14 cellular contexts compared by ENCODE assay signal in the genomic region with DNA sequence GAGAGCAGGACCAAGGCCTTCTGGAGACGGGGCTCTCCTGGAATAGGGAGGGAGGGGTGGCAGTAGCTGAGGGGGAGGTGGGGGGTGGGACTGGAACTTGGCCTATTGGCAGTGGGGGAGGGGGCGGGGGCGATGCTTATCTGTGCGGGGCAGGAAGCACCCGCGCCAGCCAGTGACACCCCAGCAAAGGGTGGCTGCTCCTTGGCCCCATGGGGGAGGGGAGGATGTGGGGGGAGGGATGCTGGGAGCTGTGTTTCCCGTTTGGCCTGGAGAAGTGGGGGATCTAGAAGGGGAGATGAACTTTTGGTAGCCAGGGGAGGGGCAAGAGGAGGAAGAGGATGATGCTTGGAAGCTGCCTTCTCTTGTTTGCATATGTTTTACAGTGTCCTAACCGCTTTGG. TPM values are rescaled to one million over a fixed set of nuclear protein-coding genes. Genes with fewer than 3 reads are reported as not detected.
DNase-seq lines count a peak whose midpoint lies in the region; ATAC-seq lines count a peak whose summit lies in the region.
"Had no signal": no experiment of that assay in that cellular context is flagged by ENCODE, and none has a peak within 500 bp of the region (broad histone marks: within the 10 kb centered on the region; RNA-seq: fewer than 3 reads in every experiment).

No MANE protein-coding gene starts in this region.

- H3K4me3 Mint-ChIP-seq in activated naive CD8-positive, alpha-beta T cell = peak overlapping the region; percentile 49
- no peak overlapping the region for H3K4me3 Mint-ChIP-seq in activated naive CD8-positive, alpha-beta T cell treated with anti-CD3 and anti-CD28 coated beads for 36 hours
- H3K4me3 Mint-ChIP-seq in activated CD4-positive, alpha-beta memory T cell treated with anti-CD3 and anti-CD28 coated beads, Interleukin-2, amount 10 ng/mL, durations not matched to agents 7 days and 5 days = peak overlapping the region; percentile 77

- H3K4me3 ChIP-seq in thymus (ENCODE audit: low read length) = peak overlapping the region; percentile 11
- H3K4me3 ChIP-seq: dorsolateral prefrontal cortex, hepatocyte had no signal

- no peaks in the 10 kb centered on the region for H3K27me3 Mint-ChIP-seq in activated naive CD8-positive, alpha-beta T cell
- peaks cover 6% of the 10 kb centered on the region for H3K27me3 Mint-ChIP-seq in activated naive CD8-positive, alpha-beta T cell treated with anti-CD3 and anti-CD28 coated beads for 36 hours
- no peaks in the 10 kb centered on the region for H3K27me3 Mint-ChIP-seq in activated CD4-positive, alpha-beta memory T cell treated with anti-CD3 and anti-CD28 coated beads, Interleukin-2, amount 10 ng/mL, durations not matched to agents 7 days and 5 days

- WGBS in thymus = 28% methylated on average over 8 of the region's 8 CpGs

- H3K9me3 Mint-ChIP-seq in activated naive CD8-positive, alpha-beta T cell (ENCODE audit: low read depth) = no peaks in the 10 kb centered on the region
- no peaks in the 10 kb centered on the region for H3K9me3 Mint-ChIP-seq in activated naive CD8-positive, alpha-beta T cell treated with anti-CD3 and anti-CD28 coated beads for 36 hours
- H3K9me3 Mint-ChIP-seq in activated CD4-positive, alpha-beta memory T cell treated with anti-CD3 and anti-CD28 coated beads, Interleukin-2, amount 10 ng/mL, durations not matched to agents 7 days and 5 days = no peaks in the 10 kb centered on the region

- H3K36me3 ChIP-seq in thymus (ENCODE audit: control insufficient read depth, insufficient read depth) = peaks cover 6% of the 10 kb centered on the region

- H3K27me3 ChIP-seq in thymus (ENCODE audit: control insufficient read depth, insufficient read depth) = peaks cover 13% of the 10 kb centered on the region
- H3K27me3 ChIP-seq: dorsolateral prefrontal cortex, hepatocyte had no signal

- peaks cover 6% of the 10 kb centered on the region for H3K9me3 ChIP-seq in thymus (ENCODE audit: control insufficient read depth)

- H3K27ac Mint-ChIP-seq in activated naive CD8-positive, alpha-beta T cell = no peak overlapping the region
- H3K27ac Mint-ChIP-seq in activated naive CD8-positive, alpha-beta T cell treated with anti-CD3 and anti-CD28 coated beads for 36 hours = no peak overlapping the region
- peak overlapping the region; percentile 89 for H3K27ac Mint-ChIP-seq in activated CD4-positive, alpha-beta memory T cell treated with anti-CD3 and anti-CD28 coated beads, Interleukin-2, amount 10 ng/mL, durations not matched to agents 7 days and 5 days

- POLR2A ChIA-PET in activated CD4-positive, alpha-beta memory T cell treated with anti-CD3 and anti-CD28 coated beads, Interleukin-2, amount 10 ng/mL, durations not matched to agents 7 days and 5 days (lab: Charles Lee) = interaction anchor here (1.0 to 14.7 kb wide), 7 partner anchors 9 to 159 kb away, joined by 3 to 203 read pairs (median 5); a partner anchor contains a TSS

- peaks cover 53% of the 10 kb centered on the region for H3K4me1 ChIP-seq in thymus (ENCODE audit: control insufficient read depth, insufficient read depth, low read length)

- no peaks in the 10 kb centered on the region for H3K36me3 Mint-ChIP-seq in activated naive CD8-positive, alpha-beta T cell
- peaks cover 4% of the 10 kb centered on the region for H3K36me3 Mint-ChIP-seq in activated naive CD8-positive, alpha-beta T cell treated with anti-CD3 and anti-CD28 coated beads for 36 hours
- H3K36me3 Mint-ChIP-seq in activated CD4-positive, alpha-beta memory T cell treated with anti-CD3 and anti-CD28 coated beads, Interleukin-2, amount 10 ng/mL, durations not matched to agents 7 days and 5 days (ENCODE audit: low read depth) = peaks cover 67% of the 10 kb centered on the region

- no peak for DNase-seq in activated naive CD8-positive, alpha-beta T cell treated with anti-CD3 and anti-CD28 coated beads for 36 hours
- peak; percentile 55 for DNase-seq in activated CD4-positive, alpha-beta memory T cell treated with anti-CD3 and anti-CD28 coated beads, Interleukin-2, amount 10 ng/mL, durations not matched to agents 7 days and 5 days
- DNase-seq in left colon (peak; percentile 49 to 51), NCI-H1105 (lab: John Stamatoyannopoulos, UW) (no peak), NCI-H1436 treated with DMSO at 0.1 percent for 48 hours (lab: John Stamatoyannopoulos, UW) (no peak), C1 segment of cervical spinal cord (lab: John Stamatoyannopoulos, UW) (no peak)
- DNase-seq: dorsolateral prefrontal cortex; stimulated activated naive CD8-positive, alpha-beta T cell treated with anti-CD3 and anti-CD28 coated beads, Interleukin-15, Interleukin-2, amounts not matched to agents 100 U/mL and 50 U/mL, for 24 hours had no signal

- H3K4me1 Mint-ChIP-seq in activated naive CD8-positive, alpha-beta T cell (ENCODE audit: low read depth) = peaks cover 69% of the 10 kb centered on the region
- peaks cover 62% of the 10 kb centered on the region for H3K4me1 Mint-ChIP-seq in activated naive CD8-positive, alpha-beta T cell treated with anti-CD3 and anti-CD28 coated beads for 36 hours
- H3K4me1 Mint-ChIP-seq in activated CD4-positive, alpha-beta memory T cell treated with anti-CD3 and anti-CD28 coated beads, Interleukin-2, amount 10 ng/mL, durations not matched to agents 7 days and 5 days = peaks cover 75% of the 10 kb centered on the region

- intact Hi-C loops in left colon (cut with DNase I, micrococcal nuclease) = loop anchor here in 1 of 2 donors (10.0 kb wide), 1 partner anchor 49 kb away; a partner anchor contains a TSS

- CTCF ChIA-PET in activated CD4-positive, alpha-beta memory T cell treated with anti-CD3 and anti-CD28 coated beads, Interleukin-2, amount 10 ng/mL, durations not matched to agents 7 days and 5 days (lab: Charles Lee) = interaction anchor here (0.8 to 8.1 kb wide), 9 partner anchors 9 to 454 kb away, joined by 3 to 139 read pairs (median 4); a partner anchor contains a TSS

- peak overlapping the region; percentile 83 for H3K27ac ChIP-seq in thymus (ENCODE audit: low read depth)
- H3K27ac ChIP-seq: hepatocyte had no signal

- no peak for ATAC-seq in left colon
- ATAC-seq: stimulated activated naive CD8-positive, alpha-beta T cell treated with anti-CD3 and anti-CD28 coated beads, Interleukin-15, Interleukin-2, amounts not matched to agents 100 U/mL and 50 U/mL, for 24 hours had no signal

RNA-seq across cellular contexts. Expression of a gene that starts 11.0 kb away (rescaled TPM):
- total RNA-seq in activated naive CD8-positive, alpha-beta T cell treated with anti-CD3 and anti-CD28 coated beads for 36 hours = 10 to 100 TPM; 14.1 to 14.4 TPM
- total RNA-seq in activated CD4-positive, alpha-beta memory T cell treated with anti-CD3 and anti-CD28 coated beads, Interleukin-2, amount 10 ng/mL, durations not matched to agents 7 days and 5 days = 100 to 1,000 TPM; 151 to 152 TPM
- total RNA-seq in left colon = 100 to 1,000 TPM; 248 to 326 TPM
- polyA plus RNA-seq in thymus = 21.9 TPM

RNA-seq across cellular contexts. Expression of a gene that starts 19.9 kb away (rescaled TPM):
- total RNA-seq in activated naive CD8-positive, alpha-beta T cell treated with anti-CD3 and anti-CD28 coated beads for 36 hours = under 1 TPM; 0.20 to 0.31 TPM
- total RNA-seq in activated CD4-positive, alpha-beta memory T cell treated with anti-CD3 and anti-CD28 coated beads, Interleukin-2, amount 10 ng/mL, durations not matched to agents 7 days and 5 days = under 1 TPM; 0.18 to 0.40 TPM
- total RNA-seq in left colon = 1 to 10 TPM; 1.5 to 3.6 TPM
- polyA plus RNA-seq in thymus = 7.8 TPM
- total RNA-seq: M059J had no signal

RNA-seq across cellular contexts. Expression of a gene that starts 20.0 kb away (rescaled TPM):
- total RNA-seq in activated naive CD8-positive, alpha-beta T cell treated with anti-CD3 and anti-CD28 coated beads for 36 hours = not detected
- not detected for total RNA-seq in activated CD4-positive, alpha-beta memory T cell treated with anti-CD3 and anti-CD28 coated beads, Interleukin-2, amount 10 ng/mL, durations not matched to agents 7 days and 5 days
- total RNA-seq in left colon = under 1 TPM in 1 of 2 donors, not detected in 1; 0.21 TPM
- not detected for polyA plus RNA-seq in thymus
- total RNA-seq: M059J, mucosa of gallbladder, SK-MEL-5 had no signal
- polyA plus RNA-seq: hepatocyte had no signal

RNA-seq across cellular contexts. Expression of a gene that starts 20.2 kb away (rescaled TPM):
- under 1 TPM in 1 of 2 experiments, not detected in 1; 0.66 TPM for total RNA-seq in activated naive CD8-positive, alpha-beta T cell treated with anti-CD3 and anti-CD28 coated beads for 36 hours
- 1 to 10 TPM in 1 of 2 experiments, under 1 TPM in 1; 0.35 to 1.2 TPM for total RNA-seq in activated CD4-positive, alpha-beta memory T cell treated with anti-CD3 and anti-CD28 coated beads, Interleukin-2, amount 10 ng/mL, durations not matched to agents 7 days and 5 days
- under 1 TPM in 1 of 2 donors, not detected in 1; 0.52 TPM for total RNA-seq in left colon
- polyA plus RNA-seq in thymus = 0.16 TPM
- total RNA-seq: hepatocyte, M059J, mucosa of gallbladder had no signal
- polyA plus RNA-seq: hepatocyte had no signal

RNA-seq across cellular contexts. Expression of a gene that starts 30.5 kb away (rescaled TPM):
- total RNA-seq in activated naive CD8-positive, alpha-beta T cell treated with anti-CD3 and anti-CD28 coated beads for 36 hours = 10 to 100 TPM; 54.2 to 56.1 TPM
- total RNA-seq in activated CD4-positive, alpha-beta memory T cell treated with anti-CD3 and anti-CD28 coated beads, Interleukin-2, amount 10 ng/mL, durations not matched to agents 7 days and 5 days = 10 to 100 TPM; 34.7 to 35.1 TPM
- total RNA-seq in left colon = 10 to 100 TPM; 32.8 to 43.7 TPM
- polyA plus RNA-seq in thymus = 34.8 TPM

Comparison
In these comparisons a context has a peak if more than half of its experiments do, and no peak if none do; other contexts are left out.
1. DNase-seq: peak in activated CD4-positive, alpha-beta memory T cell treated with anti-CD3 and anti-CD28 coated beads, Interleukin-2, amount 10 ng/mL, durations not matched to agents 7 days and 5 days (single experiment) and left colon (2 of 2); none in activated naive CD8-positive, alpha-beta T cell treated with anti-CD3 and anti-CD28 coated beads for 36 hours (single experiment), NCI-H1105 (single experiment), NCI-H1436 treated with DMSO at 0.1 percent for 48 hours (single experiment) and C1 segment of cervical spinal cord (0 of 14).
2. RNA of a gene that starts 11.0 kb away (total RNA-seq): 248 to 326 TPM in left colon and 151 to 152 TPM in activated CD4-positive, alpha-beta memory T cell treated with anti-CD3 and anti-CD28 coated beads, Interleukin-2, amount 10 ng/mL, durations not matched to agents 7 days and 5 days; 14.1 to 14.4 TPM in activated naive CD8-positive, alpha-beta T cell treated with anti-CD3 and anti-CD28 coated beads for 36 hours; every median in the first group is over 4 times any median in the second.